29 cellular contexts compared by ENCODE assay signal in genomic region chr12:85562765-85563164, GRCh38.
A peak's percentile ranks its signal among the peaks of the same experiment; 100 is the strongest.
DNase-seq lines count a peak whose midpoint lies in the region; ATAC-seq and TF ChIP-seq lines count a peak whose summit lies in the region.
"Had no signal": no experiment of that assay in that cellular context is flagged by ENCODE, and none has a peak within 500 bp of the region (broad histone marks: within the 10 kb centered on the region; RNA-seq: fewer than 3 reads in every experiment).

No MANE protein-coding gene starts in this region.

- H3K36me3 ChIP-seq in neural cell (ENCODE audit: insufficient read depth, low read length): no peaks in the 10 kb centered on the region
- H3K36me3 ChIP-seq: BE2C; BLaER1; BLaER1 treated with 17β-estradiol and CSF1 and Interleukin-3, amounts not matched to agents 10 nM and 100 nM had no signal

- no peak overlapping the region for H2AFZ ChIP-seq in neural cell (ENCODE audit: low read depth, low read length)

- H3K4me2 ChIP-seq in neural cell (ENCODE audit: low read length): peak overlapping the region; percentile 47
- H3K4me2 ChIP-seq: A549; BLaER1; BLaER1 treated with 17β-estradiol and CSF1 and Interleukin-3, amounts not matched to agents 10 nM and 100 nM had no signal

- peak; percentile 55 for DNase-seq in NCI-H69 (lab: John Stamatoyannopoulos, UW)
- DNase-seq in activated CD4-positive, CD25-positive, alpha-beta regulatory T cell treated with anti-CD3 and anti-CD28 coated beads, Interleukin-2, amount 50 U/mL, for 72 hours: no peak
- DNase-seq: 8988T; ACHN; AML-193; BE2C; C1 segment of cervical spinal cord; Caco-2; Calu3; CD4-positive, alpha-beta memory T cell; CD4-positive, alpha-beta T cell; CD4-positive, CD25-positive, alpha-beta regulatory T cell; CD8-positive, alpha-beta memory T cell; CD8-positive, alpha-beta T cell; COR-L47; DMS 273 treated with DMSO at 0.1 percent for 48 hours; DMS153; DMS53; DMS79; DMS79 treated with DMSO at 0.1 percent for 48 hours; DND-41; EL had no signal

- no peaks in the 10 kb centered on the region for H3K9me3 ChIP-seq in neural cell (ENCODE audit: low read length)
- H3K9me3 ChIP-seq: A549; BE2C; BLaER1; BLaER1 treated with 17β-estradiol and CSF1 and Interleukin-3, amounts not matched to agents 10 nM and 100 nM; Caco-2 had no signal

- no peak overlapping the region for H3K9ac ChIP-seq in neural cell (ENCODE audit: low read length)
- H3K9ac ChIP-seq: BLaER1; BLaER1 treated with 17β-estradiol and CSF1 and Interleukin-3, amounts not matched to agents 10 nM and 100 nM had no signal

- no peak for ATAC-seq in HG03196 (IDR thresholded peaks at IDR 0.05; ENCODE audit: unreplicated experiment)
- ATAC-seq: A549; CD8-positive, alpha-beta T cell had no signal

- TF ChIP-seq RAD21 in neural cell (conservative IDR thresholded peaks at IDR 0.05): no peak

- no peaks in the 10 kb centered on the region for H3K27me3 ChIP-seq in neural cell (ENCODE audit: insufficient read depth, low read depth, low read length)
- H3K27me3 ChIP-seq: BE2C; BLaER1; BLaER1 treated with 17β-estradiol and CSF1 and Interleukin-3, amounts not matched to agents 10 nM and 100 nM had no signal

- H3F3A ChIP-seq in neural cell (ENCODE audit: insufficient read depth, low read length, poor library complexity, severe bottlenecking): peaks cover 4% of the 10 kb centered on the region

- TF ChIP-seq EP300 in neural cell (conservative IDR thresholded peaks at IDR 0.05; ENCODE audit: poor library complexity, severe bottlenecking): peak; percentile 75

- TF ChIP-seq CTCF in neural cell (IDR thresholded peaks at IDR 0.05; ENCODE audit: poor library complexity, severe bottlenecking): no peak

- H4K20me1 ChIP-seq in neural cell (ENCODE audit: insufficient read depth): no peaks in the 10 kb centered on the region
- H4K20me1 ChIP-seq: BLaER1; BLaER1 treated with 17β-estradiol and CSF1 and Interleukin-3, amounts not matched to agents 10 nM and 100 nM had no signal

- H3K9me2 ChIP-seq in neural cell (ENCODE audit: insufficient read depth, low read length): no peaks in the 10 kb centered on the region

- H3K79me2 ChIP-seq in neural cell (replicated peaks; ENCODE audit: insufficient read depth, low read length): no peaks in the 10 kb centered on the region

- H3K27ac ChIP-seq in neural cell (ENCODE audit: low read length): peak overlapping the region; percentile 47
- H3K27ac ChIP-seq: 22Rv1; A549; BLaER1; BLaER1 treated with 17β-estradiol and CSF1 and Interleukin-3, amounts not matched to agents 10 nM and 100 nM; C4-2B had no signal

- H3K4me3 ChIP-seq in neural cell (ENCODE audit: low read length): peak overlapping the region; percentile 16
- H3K4me3 ChIP-seq: A549; BLaER1; BLaER1 treated with 17β-estradiol and CSF1 and Interleukin-3, amounts not matched to agents 10 nM and 100 nM had no signal

TF ChIP-seq in neural cell, 6 proteins besides CTCF, POLR2A, EP300 and RAD21:
- TF ChIP-seq POLR2AphosphoS5 (IDR thresholded peaks at IDR 0.05): peak; percentile 28
- TF ChIP-seq TAF1 (IDR thresholded peaks at IDR 0.05; ENCODE audit: low read depth): no peak
- peak; percentile 51 for TF ChIP-seq REST (IDR thresholded peaks at IDR 0.05; ENCODE audit: borderline replicate concordance)
